ENCODE assay signal across 8 cellular contexts in genomic region chr7:157432957-157433576, GRCh38.
DNase-seq lines count a peak whose midpoint lies in the region; ATAC-seq and TF ChIP-seq lines count a peak whose summit lies in the region.

No MANE protein-coding gene starts in this region.

- dilution Hi-C loops in mammary epithelial cell (cut with HindIII; ENCODE audit: low sequenced_read_pairs) = no loop called here

- peak overlapping the region; percentile 2 to 24 (median 6) for H3K4me3 ChIP-seq in mammary epithelial cell (replicated peaks in 1 of 3; ENCODE audit: insufficient read depth in 1 of 3, low read depth in 2 of 3, low read length in 3 of 3)
- peak overlapping the region in 1 of 2 donors; percentile 14 for H3K4me3 ChIP-seq in left lung

- no peaks in the 10 kb centered on the region for H3K36me3 ChIP-seq in mammary epithelial cell (ENCODE audit: insufficient read depth, low read length)
- H3K36me3 ChIP-seq in left lung = no peaks in the 10 kb centered on the region

- 25% methylated on average over 18 of the region's 18 CpGs for WGBS in mammary epithelial cell (ENCODE audit: low coverage, missing lambda C conversion rate)

- CTCF ChIA-PET in mammary epithelial cell (lab: Charles Lee; ENCODE audit: low non-redundant PET) = interaction anchor here (0.7 kb wide), 1 partner anchor 1712 kb away, joined by 9 read pairs; no protein-coding TSS in a partner anchor

- no peak overlapping the region for H3K9ac ChIP-seq in mammary epithelial cell (ENCODE audit: insufficient read depth, low read length)

- H3K9me3 ChIP-seq in mammary epithelial cell (replicated peaks; ENCODE audit: insufficient read depth, low read length) = no peaks in the 10 kb centered on the region
- no peaks in the 10 kb centered on the region for H3K9me3 ChIP-seq in left lung

- H3K27ac ChIP-seq in VCaP (peak overlapping the region; percentile 79), mammary epithelial cell (ENCODE audit: insufficient read depth, low read depth, low read length) (no peak overlapping the region), left lung (no peak overlapping the region)

- peak; percentile 89 for TF ChIP-seq CTCF in VCaP (conservative IDR thresholded peaks at IDR 0.05)
- peak; percentile 62 to 65 for TF ChIP-seq CTCF in mammary epithelial cell (conservative IDR thresholded peaks at IDR 0.05 in 1 of 2, IDR thresholded peaks at IDR 0.05 in 1 of 2; ENCODE audit: extremely low read depth in 1 of 2, insufficient read depth in 1 of 2, low read depth in 1 of 2, low read length in 2 of 2)
- peak; percentile 61 for TF ChIP-seq CTCF in left lung (IDR thresholded peaks at IDR 0.05)
- no peak for TF ChIP-seq CTCF in omental fat pad (IDR thresholded peaks at IDR 0.05)

- no peaks in the 10 kb centered on the region for H3K4me1 ChIP-seq in mammary epithelial cell (ENCODE audit: insufficient read depth, low read length)
- peaks cover 8% of the 10 kb centered on the region in 2 donors for H3K4me1 ChIP-seq in left lung

- intact Hi-C loops in mammary epithelial cell (cut with micrococcal nuclease) (loop anchor here (1.0 to 10.0 kb wide), 3 partner anchors 894 to 972 kb away; no protein-coding TSS in a partner anchor), left lung (cut with DNase I) (no loop called here)

- no peaks in the 10 kb centered on the region for H3K79me2 ChIP-seq in mammary epithelial cell (ENCODE audit: insufficient read depth, low read length)

- DNase-seq in NCI-H2107 treated with DMSO at 0.1 percent for 48 hours (lab: John Stamatoyannopoulos, UW; ENCODE audit: unreplicated experiment) = peak; percentile 44
- no peak for DNase-seq in NCI-H2107 (lab: John Stamatoyannopoulos, UW)
- DNase-seq in NCI-H1105 treated with DMSO at 0.1 percent for 48 hours (lab: John Stamatoyannopoulos, UW) = peak; percentile 61
- no peak for DNase-seq in mammary epithelial cell
- DNase-seq in left lung = peak in 1 of 2 donors; percentile 51
- peak; percentile 18 to 56 (median 34) for DNase-seq in stimulated activated CD4-positive, alpha-beta T cell treated with anti-CD3 and anti-CD28 coated beads, TNF-alpha, amount 100 ng/mL, for 24 hours (ENCODE audit: low read depth in 3 of 3)
- DNase-seq in omental fat pad (ENCODE audit: low spot score) = no peak

- in situ Hi-C loops in mammary epithelial cell (cut with MboI; ENCODE audit: low sequenced_read_pairs in 2 of 2) = no loop called here

- no peaks in the 10 kb centered on the region for H3K27me3 ChIP-seq in mammary epithelial cell (ENCODE audit: insufficient read depth, low read length)
- H3K27me3 ChIP-seq in left lung = peaks cover 0 to 7% of the 10 kb centered on the region in 2 donors

- H2AFZ ChIP-seq in mammary epithelial cell (ENCODE audit: low read depth, low read length) = peak overlapping the region; percentile 67

- H3K4me2 ChIP-seq in mammary epithelial cell (ENCODE audit: insufficient read depth, low read depth, low read length) = peak overlapping the region; percentile 65

- H4K20me1 ChIP-seq in mammary epithelial cell (ENCODE audit: insufficient read depth, low read length) = no peaks in the 10 kb centered on the region

- no TSS peak for BruUV-seq in mammary epithelial cell (replicated peaks; lab: Mats Ljungman, UMichigan)

- peak; percentile 78 for ATAC-seq in left lung
- no peak for ATAC-seq in omental fat pad (ENCODE audit: low FRiP score)

Comparison
In these comparisons a context has a peak if more than half of its experiments do, and no peak if none do; other contexts are left out.
1. DNase-seq: peak in NCI-H2107 treated with DMSO at 0.1 percent for 48 hours (single experiment), NCI-H1105 treated with DMSO at 0.1 percent for 48 hours (single experiment) and stimulated activated CD4-positive, alpha-beta T cell treated with anti-CD3 and anti-CD28 coated beads, TNF-alpha, amount 100 ng/mL, for 24 hours (3 of 3); none in NCI-H2107 (single experiment), mammary epithelial cell (single experiment) and omental fat pad (single experiment).
2. CTCF ChIP-seq: peak in VCaP (single experiment), mammary epithelial cell (2 of 2) and left lung (2 of 2); none in omental fat pad (0 of 3).